Comparison of ENCODE assay signal across 1 cellular context in the genomic region with DNA sequence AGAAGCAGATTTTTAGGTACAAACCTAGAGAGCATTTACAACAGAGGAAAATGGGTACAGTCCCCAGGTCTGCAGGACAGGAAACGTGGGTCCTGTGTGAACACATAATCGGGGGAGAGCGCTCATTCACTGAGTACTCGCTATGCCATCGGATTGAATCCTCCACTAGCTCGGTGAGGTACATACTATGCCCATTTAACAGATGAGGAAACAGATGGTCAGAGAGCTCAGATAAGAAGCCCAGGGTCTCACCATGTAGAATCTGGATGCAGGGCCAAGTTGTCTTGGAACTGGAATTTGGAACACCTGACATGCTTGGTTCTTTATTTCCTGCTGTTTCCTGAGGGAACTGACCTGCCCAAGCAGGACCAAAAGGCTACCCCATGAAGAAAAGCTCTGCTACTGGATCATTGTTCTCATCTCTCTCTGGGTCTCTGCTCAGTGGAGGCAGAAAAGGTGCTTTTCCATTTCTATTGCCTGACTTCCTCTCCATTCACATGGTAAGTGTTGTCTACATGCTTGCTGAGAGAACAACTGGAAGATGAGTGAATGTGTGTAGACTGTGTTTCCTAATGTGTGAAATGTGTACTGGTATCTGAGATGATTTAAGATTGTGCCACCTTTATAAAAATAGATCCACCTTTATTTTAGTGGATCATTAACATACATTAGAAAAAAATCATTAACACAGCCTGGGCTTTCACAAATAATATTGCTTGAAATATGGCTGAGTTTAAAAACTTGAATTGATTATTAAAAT.
TF ChIP-seq lines count a peak whose summit lies in the region.

No MANE protein-coding gene starts in this region.

TF ChIP-seq in HepG2, 621 proteins besides CTCF, POLR2A, EP300 and RAD21 (continued from another document and continues in another):
- TF ChIP-seq, protein P1, sequence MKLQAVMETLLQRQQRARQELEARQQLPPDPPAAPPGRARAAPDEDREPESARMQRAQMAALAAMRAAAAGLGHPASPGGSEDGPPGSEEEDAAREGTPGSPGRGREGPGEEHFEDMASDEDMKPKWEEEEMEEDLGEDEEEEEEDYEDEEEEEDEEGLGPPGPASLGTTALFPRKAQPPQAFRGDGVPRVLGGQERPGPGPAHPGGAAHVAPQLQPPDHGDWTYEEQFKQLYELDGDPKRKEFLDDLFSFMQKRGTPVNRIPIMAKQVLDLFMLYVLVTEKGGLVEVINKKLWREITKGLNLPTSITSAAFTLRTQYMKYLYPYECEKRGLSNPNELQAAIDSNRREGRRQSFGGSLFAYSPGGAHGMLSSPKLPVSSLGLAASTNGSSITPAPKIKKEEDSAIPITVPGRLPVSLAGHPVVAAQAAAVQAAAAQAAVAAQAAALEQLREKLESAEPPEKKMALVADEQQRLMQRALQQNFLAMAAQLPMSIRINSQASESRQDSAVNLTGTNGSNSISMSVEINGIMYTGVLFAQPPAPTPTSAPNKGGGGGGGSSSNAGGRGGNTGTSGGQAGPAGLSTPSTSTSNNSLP (IDR thresholded peaks at IDR 0.05; ENCODE audit: low read depth, low read length): no peak
- TF ChIP-seq, protein P2, sequence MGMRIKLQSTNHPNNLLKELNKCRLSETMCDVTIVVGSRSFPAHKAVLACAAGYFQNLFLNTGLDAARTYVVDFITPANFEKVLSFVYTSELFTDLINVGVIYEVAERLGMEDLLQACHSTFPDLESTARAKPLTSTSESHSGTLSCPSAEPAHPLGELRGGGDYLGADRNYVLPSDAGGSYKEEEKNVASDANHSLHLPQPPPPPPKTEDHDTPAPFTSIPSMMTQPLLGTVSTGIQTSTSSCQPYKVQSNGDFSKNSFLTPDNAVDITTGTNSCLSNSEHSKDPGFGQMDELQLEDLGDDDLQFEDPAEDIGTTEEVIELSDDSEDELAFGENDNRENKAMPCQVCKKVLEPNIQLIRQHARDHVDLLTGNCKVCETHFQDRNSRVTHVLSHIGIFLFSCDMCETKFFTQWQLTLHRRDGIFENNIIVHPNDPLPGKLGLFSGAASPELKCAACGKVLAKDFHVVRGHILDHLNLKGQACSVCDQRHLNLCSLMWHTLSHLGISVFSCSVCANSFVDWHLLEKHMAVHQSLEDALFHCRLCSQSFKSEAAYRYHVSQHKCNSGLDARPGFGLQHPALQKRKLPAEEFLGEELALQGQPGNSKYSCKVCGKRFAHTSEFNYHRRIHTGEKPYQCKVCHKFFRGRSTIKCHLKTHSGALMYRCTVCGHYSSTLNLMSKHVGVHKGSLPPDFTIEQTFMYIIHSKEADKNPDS (CRISPR knock-in tag; IDR thresholded peaks at IDR 0.05): no peak
- no peak for TF ChIP-seq TAF15 (IDR thresholded peaks at IDR 0.05; ENCODE audit: low read depth, low read length, poor library complexity, severe bottlenecking)
- TF ChIP-seq, protein P3, sequence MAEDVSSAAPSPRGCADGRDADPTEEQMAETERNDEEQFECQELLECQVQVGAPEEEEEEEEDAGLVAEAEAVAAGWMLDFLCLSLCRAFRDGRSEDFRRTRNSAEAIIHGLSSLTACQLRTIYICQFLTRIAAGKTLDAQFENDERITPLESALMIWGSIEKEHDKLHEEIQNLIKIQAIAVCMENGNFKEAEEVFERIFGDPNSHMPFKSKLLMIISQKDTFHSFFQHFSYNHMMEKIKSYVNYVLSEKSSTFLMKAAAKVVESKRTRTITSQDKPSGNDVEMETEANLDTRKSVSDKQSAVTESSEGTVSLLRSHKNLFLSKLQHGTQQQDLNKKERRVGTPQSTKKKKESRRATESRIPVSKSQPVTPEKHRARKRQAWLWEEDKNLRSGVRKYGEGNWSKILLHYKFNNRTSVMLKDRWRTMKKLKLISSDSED (CRISPR knock-in tag; IDR thresholded peaks at IDR 0.05): no peak
- TF ChIP-seq, protein P4, sequence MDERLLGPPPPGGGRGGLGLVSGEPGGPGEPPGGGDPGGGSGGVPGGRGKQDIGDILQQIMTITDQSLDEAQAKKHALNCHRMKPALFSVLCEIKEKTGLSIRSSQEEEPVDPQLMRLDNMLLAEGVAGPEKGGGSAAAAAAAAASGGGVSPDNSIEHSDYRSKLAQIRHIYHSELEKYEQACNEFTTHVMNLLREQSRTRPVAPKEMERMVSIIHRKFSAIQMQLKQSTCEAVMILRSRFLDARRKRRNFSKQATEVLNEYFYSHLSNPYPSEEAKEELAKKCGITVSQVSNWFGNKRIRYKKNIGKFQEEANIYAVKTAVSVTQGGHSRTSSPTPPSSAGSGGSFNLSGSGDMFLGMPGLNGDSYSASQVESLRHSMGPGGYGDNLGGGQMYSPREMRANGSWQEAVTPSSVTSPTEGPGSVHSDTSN (CRISPR knock-in tag; IDR thresholded peaks at IDR 0.05): no peak
- TF ChIP-seq ZNF709 (CRISPR knock-in tag; IDR thresholded peaks at IDR 0.05): no peak
- TF ChIP-seq PAF1 (CRISPR knock-in tag; IDR thresholded peaks at IDR 0.05): peak; percentile 56; the same call in 1 of the 2 replicates
- TF ChIP-seq, protein P5, sequence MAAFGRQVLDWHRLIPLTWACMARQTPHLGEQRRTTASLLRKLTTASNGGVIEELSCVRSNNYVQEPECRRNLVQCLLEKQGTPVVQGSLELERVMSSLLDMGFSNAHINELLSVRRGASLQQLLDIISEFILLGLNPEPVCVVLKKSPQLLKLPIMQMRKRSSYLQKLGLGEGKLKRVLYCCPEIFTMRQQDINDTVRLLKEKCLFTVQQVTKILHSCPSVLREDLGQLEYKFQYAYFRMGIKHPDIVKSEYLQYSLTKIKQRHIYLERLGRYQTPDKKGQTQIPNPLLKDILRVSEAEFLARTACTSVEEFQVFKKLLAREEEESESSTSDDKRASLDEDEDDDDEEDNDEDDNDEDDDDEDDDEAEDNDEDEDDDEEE (CRISPR knock-in tag; IDR thresholded peaks at IDR 0.05): no peak
- peak; percentile 100 for TF ChIP-seq RBM22 (optimal IDR thresholded peaks at IDR 0.05; ENCODE audit: low read length)
- TF ChIP-seq NFIB (CRISPR knock-in tag; IDR thresholded peaks at IDR 0.05; ENCODE audit: borderline replicate concordance): 0 out of 2 replicates have a peak, but pooled peaks have one; percentile 46
- TF ChIP-seq ZNF33B (CRISPR knock-in tag; IDR thresholded peaks at IDR 0.05): no peak
- TF ChIP-seq ZNF629 (CRISPR knock-in tag; conservative IDR thresholded peaks at IDR 0.05): peak; percentile 88
- TF ChIP-seq, protein P6, sequence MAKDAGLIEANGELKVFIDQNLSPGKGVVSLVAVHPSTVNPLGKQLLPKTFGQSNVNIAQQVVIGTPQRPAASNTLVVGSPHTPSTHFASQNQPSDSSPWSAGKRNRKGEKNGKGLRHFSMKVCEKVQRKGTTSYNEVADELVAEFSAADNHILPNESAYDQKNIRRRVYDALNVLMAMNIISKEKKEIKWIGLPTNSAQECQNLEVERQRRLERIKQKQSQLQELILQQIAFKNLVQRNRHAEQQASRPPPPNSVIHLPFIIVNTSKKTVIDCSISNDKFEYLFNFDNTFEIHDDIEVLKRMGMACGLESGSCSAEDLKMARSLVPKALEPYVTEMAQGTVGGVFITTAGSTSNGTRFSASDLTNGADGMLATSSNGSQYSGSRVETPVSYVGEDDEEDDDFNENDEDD (CRISPR knock-in tag; IDR thresholded peaks at IDR 0.05; ENCODE audit: borderline replicate concordance): no peak
- no peak for TF ChIP-seq NCOA1 (CRISPR knock-in tag; IDR thresholded peaks at IDR 0.05)
- no peak for TF ChIP-seq ZNF138 (CRISPR knock-in tag; IDR thresholded peaks at IDR 0.05; ENCODE audit: low read depth)
- TF ChIP-seq, protein P7, sequence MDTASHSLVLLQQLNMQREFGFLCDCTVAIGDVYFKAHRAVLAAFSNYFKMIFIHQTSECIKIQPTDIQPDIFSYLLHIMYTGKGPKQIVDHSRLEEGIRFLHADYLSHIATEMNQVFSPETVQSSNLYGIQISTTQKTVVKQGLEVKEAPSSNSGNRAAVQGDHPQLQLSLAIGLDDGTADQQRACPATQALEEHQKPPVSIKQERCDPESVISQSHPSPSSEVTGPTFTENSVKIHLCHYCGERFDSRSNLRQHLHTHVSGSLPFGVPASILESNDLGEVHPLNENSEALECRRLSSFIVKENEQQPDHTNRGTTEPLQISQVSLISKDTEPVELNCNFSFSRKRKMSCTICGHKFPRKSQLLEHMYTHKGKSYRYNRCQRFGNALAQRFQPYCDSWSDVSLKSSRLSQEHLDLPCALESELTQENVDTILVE (CRISPR knock-in tag; IDR thresholded peaks at IDR 0.05): no peak
- TF ChIP-seq PAWR (CRISPR knock-in tag; IDR thresholded peaks at IDR 0.05; ENCODE audit: borderline replicate concordance): no peak
- TF ChIP-seq, protein P8, sequence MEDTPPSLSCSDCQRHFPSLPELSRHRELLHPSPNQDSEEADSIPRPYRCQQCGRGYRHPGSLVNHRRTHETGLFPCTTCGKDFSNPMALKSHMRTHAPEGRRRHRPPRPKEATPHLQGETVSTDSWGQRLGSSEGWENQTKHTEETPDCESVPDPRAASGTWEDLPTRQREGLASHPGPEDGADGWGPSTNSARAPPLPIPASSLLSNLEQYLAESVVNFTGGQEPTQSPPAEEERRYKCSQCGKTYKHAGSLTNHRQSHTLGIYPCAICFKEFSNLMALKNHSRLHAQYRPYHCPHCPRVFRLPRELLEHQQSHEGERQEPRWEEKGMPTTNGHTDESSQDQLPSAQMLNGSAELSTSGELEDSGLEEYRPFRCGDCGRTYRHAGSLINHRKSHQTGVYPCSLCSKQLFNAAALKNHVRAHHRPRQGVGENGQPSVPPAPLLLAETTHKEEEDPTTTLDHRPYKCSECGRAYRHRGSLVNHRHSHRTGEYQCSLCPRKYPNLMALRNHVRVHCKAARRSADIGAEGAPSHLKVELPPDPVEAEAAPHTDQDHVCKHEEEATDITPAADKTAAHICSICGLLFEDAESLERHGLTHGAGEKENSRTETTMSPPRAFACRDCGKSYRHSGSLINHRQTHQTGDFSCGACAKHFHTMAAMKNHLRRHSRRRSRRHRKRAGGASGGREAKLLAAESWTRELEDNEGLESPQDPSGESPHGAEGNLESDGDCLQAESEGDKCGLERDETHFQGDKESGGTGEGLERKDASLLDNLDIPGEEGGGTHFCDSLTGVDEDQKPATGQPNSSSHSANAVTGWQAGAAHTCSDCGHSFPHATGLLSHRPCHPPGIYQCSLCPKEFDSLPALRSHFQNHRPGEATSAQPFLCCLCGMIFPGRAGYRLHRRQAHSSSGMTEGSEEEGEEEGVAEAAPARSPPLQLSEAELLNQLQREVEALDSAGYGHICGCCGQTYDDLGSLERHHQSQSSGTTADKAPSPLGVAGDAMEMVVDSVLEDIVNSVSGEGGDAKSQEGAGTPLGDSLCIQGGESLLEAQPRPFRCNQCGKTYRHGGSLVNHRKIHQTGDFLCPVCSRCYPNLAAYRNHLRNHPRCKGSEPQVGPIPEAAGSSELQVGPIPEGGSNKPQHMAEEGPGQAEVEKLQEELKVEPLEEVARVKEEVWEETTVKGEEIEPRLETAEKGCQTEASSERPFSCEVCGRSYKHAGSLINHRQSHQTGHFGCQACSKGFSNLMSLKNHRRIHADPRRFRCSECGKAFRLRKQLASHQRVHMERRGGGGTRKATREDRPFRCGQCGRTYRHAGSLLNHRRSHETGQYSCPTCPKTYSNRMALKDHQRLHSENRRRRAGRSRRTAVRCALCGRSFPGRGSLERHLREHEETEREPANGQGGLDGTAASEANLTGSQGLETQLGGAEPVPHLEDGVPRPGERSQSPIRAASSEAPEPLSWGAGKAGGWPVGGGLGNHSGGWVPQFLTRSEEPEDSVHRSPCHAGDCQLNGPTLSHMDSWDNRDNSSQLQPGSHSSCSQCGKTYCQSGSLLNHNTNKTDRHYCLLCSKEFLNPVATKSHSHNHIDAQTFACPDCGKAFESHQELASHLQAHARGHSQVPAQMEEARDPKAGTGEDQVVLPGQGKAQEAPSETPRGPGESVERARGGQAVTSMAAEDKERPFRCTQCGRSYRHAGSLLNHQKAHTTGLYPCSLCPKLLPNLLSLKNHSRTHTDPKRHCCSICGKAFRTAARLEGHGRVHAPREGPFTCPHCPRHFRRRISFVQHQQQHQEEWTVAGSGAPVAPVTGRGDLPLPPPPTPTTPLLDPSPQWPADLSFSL (CRISPR knock-in tag; IDR thresholded peaks at IDR 0.05): no peak
- TF ChIP-seq, protein P9, sequence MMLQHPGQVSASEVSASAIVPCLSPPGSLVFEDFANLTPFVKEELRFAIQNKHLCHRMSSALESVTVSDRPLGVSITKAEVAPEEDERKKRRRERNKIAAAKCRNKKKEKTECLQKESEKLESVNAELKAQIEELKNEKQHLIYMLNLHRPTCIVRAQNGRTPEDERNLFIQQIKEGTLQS (CRISPR knock-in tag; IDR thresholded peaks at IDR 0.05): no peak
- TF ChIP-seq KDM2A (CRISPR knock-in tag; IDR thresholded peaks at IDR 0.05; ENCODE audit: borderline replicate concordance, low read depth): 0 out of 2 replicates have a peak, but pooled peaks have one; percentile 16
- no peak for TF ChIP-seq ZSCAN9 (CRISPR knock-in tag; IDR thresholded peaks at IDR 0.05; ENCODE audit: borderline replicate concordance)
- TF ChIP-seq PHF21A (CRISPR knock-in tag; IDR thresholded peaks at IDR 0.05): no peak
- no peak for TF ChIP-seq TGIF2 (CRISPR knock-in tag; IDR thresholded peaks at IDR 0.05)
- no peak for TF ChIP-seq SRF (IDR thresholded peaks at IDR 0.05; ENCODE audit: low read depth, low read length)
- TF ChIP-seq, protein P10, sequence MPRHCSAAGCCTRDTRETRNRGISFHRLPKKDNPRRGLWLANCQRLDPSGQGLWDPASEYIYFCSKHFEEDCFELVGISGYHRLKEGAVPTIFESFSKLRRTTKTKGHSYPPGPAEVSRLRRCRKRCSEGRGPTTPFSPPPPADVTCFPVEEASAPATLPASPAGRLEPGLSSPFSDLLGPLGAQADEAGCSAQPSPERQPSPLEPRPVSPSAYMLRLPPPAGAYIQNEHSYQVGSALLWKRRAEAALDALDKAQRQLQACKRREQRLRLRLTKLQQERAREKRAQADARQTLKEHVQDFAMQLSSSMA (CRISPR knock-in tag; IDR thresholded peaks at IDR 0.05): no peak
- TF ChIP-seq, protein P11, sequence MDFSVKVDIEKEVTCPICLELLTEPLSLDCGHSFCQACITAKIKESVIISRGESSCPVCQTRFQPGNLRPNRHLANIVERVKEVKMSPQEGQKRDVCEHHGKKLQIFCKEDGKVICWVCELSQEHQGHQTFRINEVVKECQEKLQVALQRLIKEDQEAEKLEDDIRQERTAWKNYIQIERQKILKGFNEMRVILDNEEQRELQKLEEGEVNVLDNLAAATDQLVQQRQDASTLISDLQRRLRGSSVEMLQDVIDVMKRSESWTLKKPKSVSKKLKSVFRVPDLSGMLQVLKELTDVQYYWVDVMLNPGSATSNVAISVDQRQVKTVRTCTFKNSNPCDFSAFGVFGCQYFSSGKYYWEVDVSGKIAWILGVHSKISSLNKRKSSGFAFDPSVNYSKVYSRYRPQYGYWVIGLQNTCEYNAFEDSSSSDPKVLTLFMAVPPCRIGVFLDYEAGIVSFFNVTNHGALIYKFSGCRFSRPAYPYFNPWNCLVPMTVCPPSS (IDR thresholded peaks at IDR 0.05): no peak
- no peak for TF ChIP-seq TARDBP (CRISPR knock-in tag; IDR thresholded peaks at IDR 0.05)
- no peak for TF ChIP-seq TCF7 (IDR thresholded peaks at IDR 0.05; ENCODE audit: low read depth)
